8 cellular contexts compared by ENCODE assay signal in genomic region chr9:18473551-18474279, GRCh38. TPM values are rescaled to one million over a fixed set of nuclear protein-coding genes. Genes with fewer than 3 reads are reported as not detected.
DNase-seq lines count a peak whose midpoint lies in the region; ATAC-seq, FAIRE-seq and TF ChIP-seq lines count a peak whose summit lies in the region.

A gene with protein sequence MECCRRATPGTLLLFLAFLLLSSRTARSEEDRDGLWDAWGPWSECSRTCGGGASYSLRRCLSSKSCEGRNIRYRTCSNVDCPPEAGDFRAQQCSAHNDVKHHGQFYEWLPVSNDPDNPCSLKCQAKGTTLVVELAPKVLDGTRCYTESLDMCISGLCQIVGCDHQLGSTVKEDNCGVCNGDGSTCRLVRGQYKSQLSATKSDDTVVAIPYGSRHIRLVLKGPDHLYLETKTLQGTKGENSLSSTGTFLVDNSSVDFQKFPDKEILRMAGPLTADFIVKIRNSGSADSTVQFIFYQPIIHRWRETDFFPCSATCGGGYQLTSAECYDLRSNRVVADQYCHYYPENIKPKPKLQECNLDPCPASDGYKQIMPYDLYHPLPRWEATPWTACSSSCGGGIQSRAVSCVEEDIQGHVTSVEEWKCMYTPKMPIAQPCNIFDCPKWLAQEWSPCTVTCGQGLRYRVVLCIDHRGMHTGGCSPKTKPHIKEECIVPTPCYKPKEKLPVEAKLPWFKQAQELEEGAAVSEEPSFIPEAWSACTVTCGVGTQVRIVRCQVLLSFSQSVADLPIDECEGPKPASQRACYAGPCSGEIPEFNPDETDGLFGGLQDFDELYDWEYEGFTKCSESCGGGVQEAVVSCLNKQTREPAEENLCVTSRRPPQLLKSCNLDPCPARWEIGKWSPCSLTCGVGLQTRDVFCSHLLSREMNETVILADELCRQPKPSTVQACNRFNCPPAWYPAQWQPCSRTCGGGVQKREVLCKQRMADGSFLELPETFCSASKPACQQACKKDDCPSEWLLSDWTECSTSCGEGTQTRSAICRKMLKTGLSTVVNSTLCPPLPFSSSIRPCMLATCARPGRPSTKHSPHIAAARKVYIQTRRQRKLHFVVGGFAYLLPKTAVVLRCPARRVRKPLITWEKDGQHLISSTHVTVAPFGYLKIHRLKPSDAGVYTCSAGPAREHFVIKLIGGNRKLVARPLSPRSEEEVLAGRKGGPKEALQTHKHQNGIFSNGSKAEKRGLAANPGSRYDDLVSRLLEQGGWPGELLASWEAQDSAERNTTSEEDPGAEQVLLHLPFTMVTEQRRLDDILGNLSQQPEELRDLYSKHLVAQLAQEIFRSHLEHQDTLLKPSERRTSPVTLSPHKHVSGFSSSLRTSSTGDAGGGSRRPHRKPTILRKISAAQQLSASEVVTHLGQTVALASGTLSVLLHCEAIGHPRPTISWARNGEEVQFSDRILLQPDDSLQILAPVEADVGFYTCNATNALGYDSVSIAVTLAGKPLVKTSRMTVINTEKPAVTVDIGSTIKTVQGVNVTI (N-terminal part only) (plus strand): TSS chr9:18474153. CDS start chr9:18474233, 80 bp downstream.

- CTCF ChIA-PET in GM10248 (lab: Yijun Ruan, JAX), result no interaction called here

- peak within 1 kb of the TSS; percentile 60 for H3K27ac Mint-ChIP-seq in osteocyte (ENCODE audit: unreplicated experiment)
- H3K27ac Mint-ChIP-seq in T-helper 17 cell, result no peak within 1 kb of the TSS

- H3K4me1 Mint-ChIP-seq in osteocyte (ENCODE audit: unreplicated experiment) (peaks cover 18% of the 10 kb centered on the region), T-helper 17 cell (no peaks in the 10 kb centered on the region)

- FAIRE-seq in GM19239 (lab: Jason Lieb, UNC), result no peak

- no peaks in the 10 kb centered on the region for H3K27me3 Mint-ChIP-seq in osteocyte (ENCODE audit: unreplicated experiment)
- peaks cover 28% of the 10 kb centered on the region for H3K27me3 Mint-ChIP-seq in T-helper 17 cell

- H3K9me3 Mint-ChIP-seq in osteocyte (ENCODE audit: unreplicated experiment), result peaks cover 4% of the 10 kb centered on the region

- H3K9me3 ChIP-seq in T-helper 17 cell (ENCODE audit: control insufficient read depth, low read length, poor library complexity, severe bottlenecking), result no peaks in the 10 kb centered on the region

- DNase-seq in Daoy (ENCODE audit: low read depth) (peak; percentile 80), NCI-H82 treated with DMSO at 0.1 percent for 48 hours (lab: John Stamatoyannopoulos, UW; ENCODE audit: unreplicated experiment) (peak; percentile 61), globus pallidus (ENCODE audit: low spot score) (peak; percentile 66), osteocyte (ENCODE audit: extremely low spot score, unreplicated experiment) (no peak), NCI-H187 treated with DMSO at 0.1 percent for 48 hours (lab: John Stamatoyannopoulos, UW) (no peak), GM19239 (ENCODE audit: insufficient read length, low spot score) (no peak), T-helper 17 cell (no peak), GM10248 (ENCODE audit: extremely low spot score) (no peak)

- peak within 1 kb of the TSS; percentile 67 for H3K4me3 Mint-ChIP-seq in osteocyte (ENCODE audit: unreplicated experiment)
- H3K4me3 Mint-ChIP-seq in T-helper 17 cell, result no peak within 1 kb of the TSS

- POLR2A ChIA-PET in GM10248 (lab: Yijun Ruan, JAX), result no interaction called here

- H3K36me3 Mint-ChIP-seq in osteocyte (ENCODE audit: unreplicated experiment), result no peaks in the 10 kb centered on the region
- no peaks in the 10 kb centered on the region for H3K36me3 Mint-ChIP-seq in T-helper 17 cell (ENCODE audit: low read depth)

- no peak for TF ChIP-seq CTCF in osteocyte (IDR thresholded peaks at IDR 0.05)
- TF ChIP-seq CTCF in GM10248 (IDR thresholded peaks at IDR 0.05; ENCODE audit: control extremely low read depth, extremely low read depth, low read depth, missing control alignments), result no peak

- no peak for ATAC-seq in T-helper 17 cell

RNA-seq across cellular contexts. Expression of the gene that starts here (rescaled TPM):
- 12.7 and 16.6 TPM in 2 replicates for total RNA-seq in Daoy (2014; rRNA removed; shearing (Covaris generic))
- total RNA-seq in osteocyte (1.2 and 1.5 TPM in 2 replicates), T-helper 17 cell (not detected)

Comparison
In these comparisons a context has a peak if more than half of its experiments do, and no peak if none do; other contexts are left out.
1. DNase-seq: peak in Daoy (single experiment), NCI-H82 treated with DMSO at 0.1 percent for 48 hours (single experiment) and globus pallidus (single experiment); none in osteocyte (single experiment), NCI-H187 treated with DMSO at 0.1 percent for 48 hours (single experiment), GM19239 (single experiment), T-helper 17 cell (0 of 3) and GM10248 (single experiment).